In the genomic region with DNA sequence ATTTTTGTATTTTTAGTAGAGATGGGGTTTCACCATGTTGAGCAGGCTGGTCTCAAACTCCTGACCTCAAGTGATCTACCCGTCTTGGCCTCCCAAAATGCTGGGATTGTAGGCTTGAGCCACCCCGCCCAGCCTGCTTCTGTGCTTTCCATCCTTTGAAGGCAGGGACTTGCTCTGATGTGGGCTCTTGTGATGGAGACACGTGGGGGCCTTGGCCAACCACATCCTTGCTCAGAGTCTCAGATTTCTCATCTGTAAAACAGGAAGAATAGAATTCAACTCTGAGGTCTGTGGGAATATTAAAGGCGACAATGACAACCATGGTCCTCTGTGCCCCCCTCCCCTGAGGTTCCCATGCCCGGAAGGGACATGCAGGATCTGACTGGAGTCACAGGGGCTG, we compare ENCODE assay signal across 1 cellular context.
TF ChIP-seq lines count a peak whose summit lies in the region.

No MANE protein-coding gene starts in this region.

TF ChIP-seq in SK-N-SH treated with all-trans-retinoic acid at 6 μM for 48 hours, 23 proteins besides CTCF, POLR2A, EP300 and RAD21 (continued from another document):
- no peak for TF ChIP-seq ZFP30 (CRISPR knock-in tag; IDR thresholded peaks at IDR 0.05)
- no peak for TF ChIP-seq ZNF70 (CRISPR knock-in tag; IDR thresholded peaks at IDR 0.05)
- TF ChIP-seq TOX (CRISPR knock-in tag; IDR thresholded peaks at IDR 0.05; ENCODE audit: borderline replicate concordance) = no peak
- no peak for TF ChIP-seq TCF4 (CRISPR knock-in tag; IDR thresholded peaks at IDR 0.05; ENCODE audit: borderline replicate concordance)
- no peak for TF ChIP-seq GLIS3 (CRISPR knock-in tag; IDR thresholded peaks at IDR 0.05)
- TF ChIP-seq, protein P1, sequence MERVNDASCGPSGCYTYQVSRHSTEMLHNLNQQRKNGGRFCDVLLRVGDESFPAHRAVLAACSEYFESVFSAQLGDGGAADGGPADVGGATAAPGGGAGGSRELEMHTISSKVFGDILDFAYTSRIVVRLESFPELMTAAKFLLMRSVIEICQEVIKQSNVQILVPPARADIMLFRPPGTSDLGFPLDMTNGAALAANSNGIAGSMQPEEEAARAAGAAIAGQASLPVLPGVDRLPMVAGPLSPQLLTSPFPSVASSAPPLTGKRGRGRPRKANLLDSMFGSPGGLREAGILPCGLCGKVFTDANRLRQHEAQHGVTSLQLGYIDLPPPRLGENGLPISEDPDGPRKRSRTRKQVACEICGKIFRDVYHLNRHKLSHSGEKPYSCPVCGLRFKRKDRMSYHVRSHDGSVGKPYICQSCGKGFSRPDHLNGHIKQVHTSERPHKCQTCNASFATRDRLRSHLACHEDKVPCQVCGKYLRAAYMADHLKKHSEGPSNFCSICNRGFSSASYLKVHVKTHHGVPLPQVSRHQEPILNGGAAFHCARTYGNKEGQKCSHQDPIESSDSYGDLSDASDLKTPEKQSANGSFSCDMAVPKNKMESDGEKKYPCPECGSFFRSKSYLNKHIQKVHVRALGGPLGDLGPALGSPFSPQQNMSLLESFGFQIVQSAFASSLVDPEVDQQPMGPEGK (CRISPR knock-in tag; IDR thresholded peaks at IDR 0.05; ENCODE audit: borderline replicate concordance) = no peak
- TF ChIP-seq, protein P2, sequence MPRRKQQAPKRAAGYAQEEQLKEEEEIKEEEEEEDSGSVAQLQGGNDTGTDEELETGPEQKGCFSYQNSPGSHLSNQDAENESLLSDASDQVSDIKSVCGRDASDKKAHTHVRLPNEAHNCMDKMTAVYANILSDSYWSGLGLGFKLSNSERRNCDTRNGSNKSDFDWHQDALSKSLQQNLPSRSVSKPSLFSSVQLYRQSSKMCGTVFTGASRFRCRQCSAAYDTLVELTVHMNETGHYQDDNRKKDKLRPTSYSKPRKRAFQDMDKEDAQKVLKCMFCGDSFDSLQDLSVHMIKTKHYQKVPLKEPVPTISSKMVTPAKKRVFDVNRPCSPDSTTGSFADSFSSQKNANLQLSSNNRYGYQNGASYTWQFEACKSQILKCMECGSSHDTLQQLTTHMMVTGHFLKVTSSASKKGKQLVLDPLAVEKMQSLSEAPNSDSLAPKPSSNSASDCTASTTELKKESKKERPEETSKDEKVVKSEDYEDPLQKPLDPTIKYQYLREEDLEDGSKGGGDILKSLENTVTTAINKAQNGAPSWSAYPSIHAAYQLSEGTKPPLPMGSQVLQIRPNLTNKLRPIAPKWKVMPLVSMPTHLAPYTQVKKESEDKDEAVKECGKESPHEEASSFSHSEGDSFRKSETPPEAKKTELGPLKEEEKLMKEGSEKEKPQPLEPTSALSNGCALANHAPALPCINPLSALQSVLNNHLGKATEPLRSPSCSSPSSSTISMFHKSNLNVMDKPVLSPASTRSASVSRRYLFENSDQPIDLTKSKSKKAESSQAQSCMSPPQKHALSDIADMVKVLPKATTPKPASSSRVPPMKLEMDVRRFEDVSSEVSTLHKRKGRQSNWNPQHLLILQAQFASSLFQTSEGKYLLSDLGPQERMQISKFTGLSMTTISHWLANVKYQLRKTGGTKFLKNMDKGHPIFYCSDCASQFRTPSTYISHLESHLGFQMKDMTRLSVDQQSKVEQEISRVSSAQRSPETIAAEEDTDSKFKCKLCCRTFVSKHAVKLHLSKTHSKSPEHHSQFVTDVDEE (CRISPR knock-in tag; IDR thresholded peaks at IDR 0.05) = no peak
- no peak for TF ChIP-seq CSDC2 (CRISPR knock-in tag; IDR thresholded peaks at IDR 0.05)
- no peak for TF ChIP-seq RARB (CRISPR knock-in tag; IDR thresholded peaks at IDR 0.05)
- no peak for TF ChIP-seq ZC3H10 (CRISPR knock-in tag; IDR thresholded peaks at IDR 0.05)
- no peak for TF ChIP-seq ZNF8 (CRISPR knock-in tag; IDR thresholded peaks at IDR 0.05)
- TF ChIP-seq, protein P3, sequence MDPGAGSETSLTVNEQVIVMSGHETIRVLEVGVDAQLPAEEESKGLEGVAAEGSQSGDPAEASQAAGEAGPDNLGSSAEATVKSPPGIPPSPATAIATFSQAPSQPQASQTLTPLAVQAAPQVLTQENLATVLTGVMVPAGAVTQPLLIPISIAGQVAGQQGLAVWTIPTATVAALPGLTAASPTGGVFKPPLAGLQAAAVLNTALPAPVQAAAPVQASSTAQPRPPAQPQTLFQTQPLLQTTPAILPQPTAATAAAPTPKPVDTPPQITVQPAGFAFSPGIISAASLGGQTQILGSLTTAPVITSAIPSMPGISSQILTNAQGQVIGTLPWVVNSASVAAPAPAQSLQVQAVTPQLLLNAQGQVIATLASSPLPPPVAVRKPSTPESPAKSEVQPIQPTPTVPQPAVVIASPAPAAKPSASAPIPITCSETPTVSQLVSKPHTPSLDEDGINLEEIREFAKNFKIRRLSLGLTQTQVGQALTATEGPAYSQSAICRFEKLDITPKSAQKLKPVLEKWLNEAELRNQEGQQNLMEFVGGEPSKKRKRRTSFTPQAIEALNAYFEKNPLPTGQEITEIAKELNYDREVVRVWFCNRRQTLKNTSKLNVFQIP (CRISPR knock-in tag; IDR thresholded peaks at IDR 0.05; ENCODE audit: borderline replicate concordance, low read depth) = no peak
- TF ChIP-seq BACH2 (CRISPR knock-in tag; IDR thresholded peaks at IDR 0.05; ENCODE audit: borderline replicate concordance) = no peak
- TF ChIP-seq SNAI2 (CRISPR knock-in tag; IDR thresholded peaks at IDR 0.05) = no peak
